In the genomic region with DNA sequence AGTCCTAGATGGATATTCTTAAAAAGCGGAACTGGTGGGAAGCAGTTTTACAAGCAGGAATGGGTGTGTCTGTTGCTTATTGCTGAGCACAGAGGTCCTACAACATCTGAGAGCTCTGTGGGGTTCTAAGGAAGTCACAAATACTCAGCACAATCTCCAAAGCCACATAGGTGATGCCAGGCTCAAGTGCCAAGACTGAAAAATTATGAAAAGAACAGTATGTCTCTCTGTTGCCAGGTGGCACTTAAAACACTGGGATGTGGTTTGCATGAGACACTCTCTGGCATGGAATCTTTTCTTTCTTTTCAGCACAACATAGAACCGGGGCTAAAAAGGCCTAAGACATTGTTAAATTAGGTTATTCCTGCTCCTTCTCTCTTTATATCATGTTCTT, we compare ENCODE assay signal across 14 cellular contexts.
A peak's percentile ranks its signal among the peaks of the same experiment; 100 is the strongest.
DNase-seq lines count a peak whose midpoint lies in the region; ATAC-seq and TF ChIP-seq lines count a peak whose summit lies in the region.
"Had no signal": no experiment of that assay in that cellular context is flagged by ENCODE, and none has a peak within 500 bp of the region (broad histone marks: within the 10 kb centered on the region; RNA-seq: fewer than 3 reads in every experiment).

No MANE protein-coding gene starts in this region.

- CTCF ChIA-PET in MCF 10A (lab: Yijun Ruan, JAX): no interaction called here

- H3K4me3 ChIP-seq in lower lobe of right lung: no peak overlapping the region

- no peaks in the 10 kb centered on the region for H3K9me3 ChIP-seq in lower lobe of right lung

- peak; percentile 63 to 68 for ATAC-seq in lower lobe of right lung
- ATAC-seq in naive thymus-derived CD8-positive, alpha-beta T cell: no peak
- ATAC-seq in HG02852 (IDR thresholded peaks at IDR 0.05; ENCODE audit: unreplicated experiment): no peak
- ATAC-seq: activated CD4-positive, CD25-positive, alpha-beta regulatory T cell treated with anti-CD3 and anti-CD28 coated beads, Interleukin-2, amount 50 U/mL, for 24 hours; activated T-cell treated with anti-CD3 and anti-CD28 coated beads, Interleukin-2, amount 50 U/mL, for 4 hours had no signal

- H3K27me3 Mint-ChIP-seq in MCF 10A (ENCODE audit: insufficient read depth, unreplicated experiment) (no peaks in the 10 kb centered on the region), type B pancreatic cell (peaks cover 3% of the 10 kb centered on the region)
- peaks cover 1 to 8% (median 3%) of the 10 kb centered on the region in 5 donors for H3K27me3 Mint-ChIP-seq in naive thymus-derived CD8-positive, alpha-beta T cell
- H3K27me3 Mint-ChIP-seq: IgD-negative memory B cell; stimulated activated naive CD8-positive, alpha-beta T cell treated with anti-CD3 and anti-CD28 coated beads, Interleukin-15, Interleukin-2, amounts not matched to agents 100 ng/mL and 50 ng/mL, for 24 hours had no signal

- intact Hi-C loops in MCF 10A (cut with micrococcal nuclease): loop anchor here (5.0 kb wide), 1 partner anchor 60 kb away; no protein-coding TSS in a partner anchor
- intact Hi-C loops in lower lobe of right lung (cut with DNase I): no loop called here

- H3K36me3 Mint-ChIP-seq in MCF 10A (ENCODE audit: insufficient read depth, unreplicated experiment) (peaks cover 5% of the 10 kb centered on the region), type B pancreatic cell (no peaks in the 10 kb centered on the region)
- H3K36me3 Mint-ChIP-seq in naive thymus-derived CD8-positive, alpha-beta T cell: no peaks in the 10 kb centered on the region
- H3K36me3 Mint-ChIP-seq: CD8-positive, alpha-beta memory T cell; IgD-negative memory B cell had no signal

- H3K4me3 Mint-ChIP-seq in MCF 10A (ENCODE audit: unreplicated experiment) (no peak overlapping the region), type B pancreatic cell (peak overlapping the region; percentile 20)
- H3K4me3 Mint-ChIP-seq in naive thymus-derived CD8-positive, alpha-beta T cell: no peak overlapping the region
- H3K4me3 Mint-ChIP-seq: activated T-cell treated with anti-CD3 and anti-CD28 coated beads, Interleukin-2, amount 50 U/mL, for 4 hours; CD8-positive, alpha-beta memory T cell; IgD-negative memory B cell; stimulated activated naive CD8-positive, alpha-beta T cell treated with anti-CD3 and anti-CD28 coated beads, Interleukin-15, Interleukin-2, amounts not matched to agents 100 ng/mL and 50 ng/mL, for 24 hours had no signal

- H3K27ac ChIP-seq in lower lobe of right lung: peak overlapping the region; percentile 56

- H3K36me3 ChIP-seq in lower lobe of right lung: no peaks in the 10 kb centered on the region

- no peaks in the 10 kb centered on the region for H3K9me3 Mint-ChIP-seq in MCF 10A (ENCODE audit: unreplicated experiment)
- no peaks in the 10 kb centered on the region for H3K9me3 Mint-ChIP-seq in type B pancreatic cell
- no peaks in the 10 kb centered on the region for H3K9me3 Mint-ChIP-seq in naive thymus-derived CD8-positive, alpha-beta T cell
- H3K9me3 Mint-ChIP-seq: activated T-cell treated with anti-CD3 and anti-CD28 coated beads, Interleukin-2, amount 50 U/mL, for 4 hours; IgD-negative memory B cell; stimulated activated naive CD8-positive, alpha-beta T cell treated with anti-CD3 and anti-CD28 coated beads, Interleukin-15, Interleukin-2, amounts not matched to agents 100 ng/mL and 50 ng/mL, for 24 hours had no signal

- peaks cover 55% of the 10 kb centered on the region for H3K4me1 ChIP-seq in lower lobe of right lung

- TF ChIP-seq CTCF in MCF 10A (IDR thresholded peaks at IDR 0.05; ENCODE audit: unreplicated experiment): no peak
- no peak for TF ChIP-seq CTCF in lower lobe of right lung (IDR thresholded peaks at IDR 0.05)
- no peak for TF ChIP-seq CTCF in type B pancreatic cell (conservative IDR thresholded peaks at IDR 0.05)

- POLR2A ChIA-PET in MCF 10A (lab: Yijun Ruan, JAX): interaction anchor here (0.6 to 2.1 kb wide), 5 partner anchors 9 to 138 kb away, joined by 3 to 12 read pairs (median 4); no protein-coding TSS in a partner anchor
- POLR2A ChIA-PET in naive thymus-derived CD8-positive, alpha-beta T cell (lab: Charles Lee): no interaction called here

- BruUV-seq in MCF 10A (replicated peaks; lab: Mats Ljungman, UMichigan): no TSS peak

- peak overlapping the region; percentile 86 for H3K27ac Mint-ChIP-seq in MCF 10A (ENCODE audit: low read depth, unreplicated experiment)
- H3K27ac Mint-ChIP-seq in type B pancreatic cell: peak overlapping the region; percentile 8
- H3K27ac Mint-ChIP-seq in naive thymus-derived CD8-positive, alpha-beta T cell: no peak overlapping the region
- H3K27ac Mint-ChIP-seq: CD8-positive, alpha-beta memory T cell; IgD-negative memory B cell; stimulated activated naive CD8-positive, alpha-beta T cell treated with anti-CD3 and anti-CD28 coated beads, Interleukin-15, Interleukin-2, amounts not matched to agents 100 ng/mL and 50 ng/mL, for 24 hours had no signal

- peaks cover 41% of the 10 kb centered on the region for H3K4me1 Mint-ChIP-seq in MCF 10A (ENCODE audit: insufficient read depth, unreplicated experiment)
- H3K4me1 Mint-ChIP-seq in type B pancreatic cell (ENCODE audit: unreplicated experiment): peaks cover 74% of the 10 kb centered on the region
- peaks cover 0 to 15% (median 10%) of the 10 kb centered on the region in 4 donors for H3K4me1 Mint-ChIP-seq in naive thymus-derived CD8-positive, alpha-beta T cell
- H3K4me1 Mint-ChIP-seq: CD8-positive, alpha-beta memory T cell had no signal

- DNase-seq in NCI-H69 (lab: John Stamatoyannopoulos, UW) (peak; percentile 51), MCF 10A (ENCODE audit: unreplicated experiment) (no peak), lower lobe of right lung (no peak), type B pancreatic cell (ENCODE audit: extremely low spot score, unreplicated experiment) (no peak)
- no peak for DNase-seq in naive thymus-derived CD8-positive, alpha-beta T cell
- no peak for DNase-seq in stimulated activated naive CD4-positive, alpha-beta T cell (lab: John Stamatoyannopoulos, UW)
- DNase-seq: activated T-cell treated with anti-CD3 and anti-CD28 coated beads, Interleukin-2, amount 50 U/mL, for 4 hours; amniotic stem cell; CD8-positive, alpha-beta memory T cell; NCI-H1436 had no signal

- no peaks in the 10 kb centered on the region for H3K27me3 ChIP-seq in lower lobe of right lung (ENCODE audit: low read depth)

Comparison
In these comparisons a context has a peak if more than half of its experiments do, and no peak if none do; other contexts are left out.
1. H3K27ac Mint-ChIP-seq: peak in MCF 10A (single experiment) and type B pancreatic cell (single experiment); none in naive thymus-derived CD8-positive, alpha-beta T cell (0 of 10).
2. ATAC-seq: peak in lower lobe of right lung (2 of 2); none in naive thymus-derived CD8-positive, alpha-beta T cell (0 of 2) and HG02852 (single experiment).